ENCODE assay signal across 8 cellular contexts in genomic region chr2:48315847-48316194, GRCh38. TPM values are rescaled to one million over a fixed set of nuclear protein-coding genes. Genes with fewer than 3 reads are reported as not detected.
A peak's percentile ranks its signal among the peaks of the same experiment; 100 is the strongest.
DNase-seq lines count a peak whose midpoint lies in the region; ATAC-seq and TF ChIP-seq lines count a peak whose summit lies in the region.

No MANE protein-coding gene starts in this region.

- peak overlapping the region; percentile 95 for H3K27ac ChIP-seq in DND-41 (ENCODE audit: low read length)
- peak overlapping the region; percentile 94 for H3K27ac ChIP-seq in prostate gland

- H3K4me1 ChIP-seq in DND-41 (ENCODE audit: insufficient read depth, low read length), result peaks cover 38% of the 10 kb centered on the region
- H3K4me1 ChIP-seq in prostate gland (replicated peaks), result no peaks in the 10 kb centered on the region

- TF ChIP-seq CTCF in DND-41 (IDR thresholded peaks at IDR 0.05; ENCODE audit: borderline replicate concordance, extremely low read depth, low read length, poor library complexity, severe bottlenecking) (peak; percentile 7), fibroblast of mammary gland (conservative IDR thresholded peaks at IDR 0.05; ENCODE audit: control insufficient read depth, insufficient read depth, low read depth, low read length) (no peak), prostate gland (IDR thresholded peaks at IDR 0.05) (no peak)

- intact Hi-C loops in prostate gland (cut with DNase I), result no loop called here

- DNase-seq in DND-41 (peak; percentile 53), NCI-H146 treated with DMSO at 0.1 percent for 48 hours (lab: John Stamatoyannopoulos, UW; ENCODE audit: unreplicated experiment) (peak; percentile 40), fibroblast of mammary gland (ENCODE audit: low read depth) (peak; percentile 10), prostate gland (ENCODE audit: low spot score) (no peak), iPS-NIHi11 (ENCODE audit: low spot score) (no peak), mucosa of gallbladder (ENCODE audit: low spot score) (no peak)
- DNase-seq in activated CD8-positive, alpha-beta memory T cell treated with anti-CD3 and anti-CD28 coated beads, Interleukin-2, amount 50 U/mL, for 48 hours, result peak; percentile 72

- H3K9me3 ChIP-seq in DND-41 (ENCODE audit: insufficient read depth, low read length, severe bottlenecking) (no peaks in the 10 kb centered on the region), prostate gland (no peaks in the 10 kb centered on the region)

- H3K9ac ChIP-seq in DND-41 (ENCODE audit: low read depth, low read length), result peak overlapping the region; percentile 95

- peaks cover under 1% of the 10 kb centered on the region; the same call in 1 of the 2 replicates for H4K20me1 ChIP-seq in DND-41 (ENCODE audit: insufficient read depth, low read length)

- peak overlapping the region; percentile 94 for H3K4me2 ChIP-seq in DND-41 (ENCODE audit: insufficient read depth, low read length)

- no peak for TF ChIP-seq POLR2A in prostate gland (IDR thresholded peaks at IDR 0.05)

- H2AFZ ChIP-seq in DND-41 (ENCODE audit: low read depth, low read length), result peak overlapping the region; percentile 91

- peak overlapping the region; percentile 39 to 92 for H3K4me3 ChIP-seq in DND-41 (ENCODE audit: low read depth in 1 of 2, low read length in 2 of 2)
- peak overlapping the region; percentile 93 for H3K4me3 ChIP-seq in fibroblast of mammary gland (ENCODE audit: control insufficient read depth, low read depth, low read length)
- peak overlapping the region; percentile 88 to 96 for H3K4me3 ChIP-seq in prostate gland

- ATAC-seq in DND-41 (ENCODE audit: insufficient read depth, low read depth) (no peak), GM21717 (IDR thresholded peaks at IDR 0.05; ENCODE audit: unreplicated experiment) (peak; percentile 16)

- H3K27me3 ChIP-seq in DND-41 (ENCODE audit: insufficient read depth, low read length, poor library complexity), result no peaks in the 10 kb centered on the region
- no peaks in the 10 kb centered on the region for H3K27me3 ChIP-seq in prostate gland (replicated peaks; ENCODE audit: insufficient read depth)

- 0% methylated on average over 9 of the region's 9 CpGs for WGBS in prostate gland

- peaks cover 66% of the 10 kb centered on the region for H3K79me2 ChIP-seq in DND-41 (ENCODE audit: insufficient read depth, low read length)

- H3K36me3 ChIP-seq in DND-41 (ENCODE audit: insufficient read depth, low read length) (no peaks in the 10 kb centered on the region; the same call in 1 of the 2 replicates), prostate gland (no peaks in the 10 kb centered on the region)

RNA-seq across cellular contexts. Expression of gene FOXN2, which starts 1.3 kb away (rescaled TPM):
- total RNA-seq in prostate gland (10 to 100 TPM; 12.9 to 26.6 TPM), mucosa of gallbladder (20.5 TPM)

Comparison
In these comparisons a context has a peak if more than half of its experiments do, and no peak if none do; other contexts are left out.
1. DNase-seq: peak in DND-41 (single experiment), NCI-H146 treated with DMSO at 0.1 percent for 48 hours (single experiment), activated CD8-positive, alpha-beta memory T cell treated with anti-CD3 and anti-CD28 coated beads, Interleukin-2, amount 50 U/mL, for 48 hours (single experiment) and fibroblast of mammary gland (single experiment); none in prostate gland (single experiment), iPS-NIHi11 (single experiment) and mucosa of gallbladder (single experiment).
2. Peak in every context shown above with its lines, with median percentiles within 50 percentile points of each other: H3K4me3 ChIP-seq.